In genomic region chr5:128537999-128538248, GRCh38 we compare ENCODE assay signal across 8 cellular contexts. TPM values are rescaled to one million over a fixed set of nuclear protein-coding genes. Genes with fewer than 3 reads are reported as not detected.
DNase-seq lines count a peak whose midpoint lies in the region; ATAC-seq, FAIRE-seq and TF ChIP-seq lines count a peak whose summit lies in the region.

TSS of gene FBN2 (minus strand) at chr5:128538245. CDS start at chr5:128537603, 642 bp downstream.

- H3K4me2 ChIP-seq in HepG2 (ENCODE audit: low read depth, low read length): peak within 1 kb of the TSS; percentile 57

- no peak for FAIRE-seq in HepG2 (lab: Jason Lieb, UNC)

- H3K9me3 Mint-ChIP-seq in stimulated activated naive CD8-positive, alpha-beta T cell treated with anti-CD3 and anti-CD28 coated beads, Interleukin-15, amount 100 ng/mL, for 72 hours: no peaks in the 10 kb centered on the region

- H3K4me3 Mint-ChIP-seq in stimulated activated naive CD8-positive, alpha-beta T cell treated with anti-CD3 and anti-CD28 coated beads, Interleukin-15, amount 100 ng/mL, for 72 hours: peak within 1 kb of the TSS; percentile 44 to 56

- no peak within 1 kb of the TSS for H3K9ac ChIP-seq in HepG2 (ENCODE audit: insufficient read depth, low read depth, low read length)

- TF ChIP-seq POLR2A in breast epithelium (IDR thresholded peaks at IDR 0.05): no peak
- TF ChIP-seq POLR2A in HepG2 (IDR thresholded peaks at IDR 0.05; ENCODE audit: insufficient read depth in 1 of 2, low read depth in 2 of 2, low read length in 2 of 2): no peak

- CTCF ChIA-PET in HepG2 (lab: Yijun Ruan, JAX; ENCODE audit: low intra/inter-chr PET ratio, low total read pairs): no interaction called here

- H3K9me3 ChIP-seq in HAP-1 (no peaks in the 10 kb centered on the region), breast epithelium (no peaks in the 10 kb centered on the region), HepG2 (ENCODE audit: low read length) (no peaks in the 10 kb centered on the region)

- H3K79me2 ChIP-seq in HepG2 (ENCODE audit: insufficient read depth, low read length): no peaks in the 10 kb centered on the region

- intact Hi-C loops in breast epithelium (cut with DNase I; ENCODE audit: low total_unique reads) (no loop called here), HepG2 (cut with micrococcal nuclease; ENCODE audit: unreplicated experiment) (no loop called here), left colon (cut with DNase I, micrococcal nuclease) (no loop called here)

- no peaks in the 10 kb centered on the region for H4K20me1 ChIP-seq in HepG2 (ENCODE audit: insufficient read depth, low read length)

- H3K27ac Mint-ChIP-seq in stimulated activated naive CD8-positive, alpha-beta T cell treated with anti-CD3 and anti-CD28 coated beads, Interleukin-15, amount 100 ng/mL, for 72 hours: no peak within 1 kb of the TSS

- no peak within 1 kb of the TSS for H2AFZ ChIP-seq in HepG2 (ENCODE audit: low read length)

- peaks cover 8% of the 10 kb centered on the region for H3K4me1 Mint-ChIP-seq in stimulated activated naive CD8-positive, alpha-beta T cell treated with anti-CD3 and anti-CD28 coated beads, Interleukin-15, amount 100 ng/mL, for 72 hours

- peaks cover 63% of the 10 kb centered on the region for H3K27me3 Mint-ChIP-seq in stimulated activated naive CD8-positive, alpha-beta T cell treated with anti-CD3 and anti-CD28 coated beads, Interleukin-15, amount 100 ng/mL, for 72 hours

- H3K27me3 ChIP-seq in HAP-1 (ENCODE audit: low read depth) (no peaks in the 10 kb centered on the region; the same call in 1 of the 2 replicates), breast epithelium (peaks cover 6 to 25% of the 10 kb centered on the region in 2 donors), HepG2 (ENCODE audit: control insufficient read depth in 1 of 2, insufficient read depth in 2 of 2, low read length in 2 of 2) (peaks cover 0 to 20% of the 10 kb centered on the region in 2 experiments; a peak in 3 of 5 replicates)

- TF ChIP-seq CTCF in breast epithelium (IDR thresholded peaks at IDR 0.05) (no peak), HepG2 (CRISPR knock-in tag; IDR thresholded peaks at IDR 0.05) (no peak)

- DNase-seq in HAP-1 (ENCODE audit: low spot score in 2 of 2) (no peak), breast epithelium (ENCODE audit: low spot score in 2 of 2) (no peak), HepG2 (ENCODE audit: low spot score) (no peak), middle frontal gyrus (ENCODE audit: extremely low spot score, low spot score) (no peak), NCI-H510A treated with DMSO at 0.1 percent for 48 hours (lab: John Stamatoyannopoulos, UW) (no peak), left colon (no peak)
- no peak for DNase-seq in stimulated activated naive CD8-positive, alpha-beta T cell treated with anti-CD3 and anti-CD28 coated beads, Interleukin-15, amount 100 ng/mL, for 72 hours
- DNase-seq in stimulated activated CD4-positive, alpha-beta T cell treated with anti-CD3 and anti-CD28 coated beads, Interleukin-1b, Interleukin-23, amount 100 ng/mL, for 48 hours: no peak

- POLR2A ChIA-PET in HepG2 (lab: Yijun Ruan, JAX): no interaction called here

- no peak within 1 kb of the TSS for H3K27ac ChIP-seq in breast epithelium
- H3K27ac ChIP-seq in HepG2 (ENCODE audit: extremely low read length, insufficient read depth, low read length): no peak within 1 kb of the TSS

- no peak for TF ChIP-seq RAD21 in HepG2 (CRISPR knock-in tag; IDR thresholded peaks at IDR 0.05)

- 79% methylated on average over 24 of the region's 26 CpGs for WGBS in HepG2 (ENCODE audit: low lambda C conversion rate)

- ATAC-seq in HepG2: no peak; the same call in 1 of the 3 replicates
- peak; percentile 18 for ATAC-seq in stimulated activated naive CD8-positive, alpha-beta T cell treated with anti-CD3 and anti-CD28 coated beads, Interleukin-15, amount 100 ng/mL, for 72 hours
- no peak for ATAC-seq in left colon

- H3K4me3 ChIP-seq in HAP-1: peak within 1 kb of the TSS; percentile 72
- H3K4me3 ChIP-seq in breast epithelium: peak within 1 kb of the TSS; percentile 42 to 71 (median 58)
- H3K4me3 ChIP-seq in HepG2 (replicated peaks in 1 of 3; ENCODE audit: insufficient read depth in 1 of 3, low read depth in 2 of 3, low read length in 3 of 3): peak within 1 kb of the TSS; percentile 7 to 48 (median 19); a peak in 2 of 6 replicates

- H3K4me1 ChIP-seq in HAP-1: peaks cover 22% of the 10 kb centered on the region
- peaks cover 0 to 6% of the 10 kb centered on the region in 2 donors for H3K4me1 ChIP-seq in breast epithelium
- no peaks in the 10 kb centered on the region for H3K4me1 ChIP-seq in HepG2 (ENCODE audit: insufficient read depth, low read length)

- TF ChIP-seq EP300 in HepG2 (IDR thresholded peaks at IDR 0.05; ENCODE audit: low read depth in 2 of 2, low read length in 2 of 2): no peak
- no peak for TF ChIP-seq EP300 in HepG2 (CRISPR knock-in tag; IDR thresholded peaks at IDR 0.05; ENCODE audit: borderline replicate concordance)

- BruUV-seq in HepG2 (replicated peaks; lab: Mats Ljungman, UMichigan): no TSS peak

- H3K36me3 ChIP-seq in HAP-1 (replicated peaks) (peaks cover 14% of the 10 kb centered on the region), breast epithelium (no peaks in the 10 kb centered on the region), HepG2 (replicated peaks in 1 of 2; ENCODE audit: control insufficient read depth in 1 of 2, insufficient read depth in 2 of 2, low read length in 2 of 2) (no peaks in the 10 kb centered on the region)

- in situ Hi-C loops in HAP-1 (cut with MboI; ENCODE audit: low sequenced_read_pairs) (no loop called here), HepG2 (cut with HindIII; ENCODE audit: extremely low pct_ligation_motif_present, low pct_unique_long_range_greater_than_20kb) (no loop called here)

TF ChIP-seq in HepG2, 621 proteins besides CTCF, POLR2A, EP300 and RAD21 (continues in another document):
- TF ChIP-seq MATR3 (CRISPR knock-in tag; IDR thresholded peaks at IDR 0.05) (no peak), ATF6 (CRISPR knock-in tag; conservative IDR thresholded peaks at IDR 0.05) (no peak), ZNF616 (CRISPR knock-in tag; IDR thresholded peaks at IDR 0.05; ENCODE audit: low read depth) (no peak), TMF1 (CRISPR knock-in tag; IDR thresholded peaks at IDR 0.05; ENCODE audit: low read depth) (no peak), SIX4 (CRISPR knock-in tag; IDR thresholded peaks at IDR 0.05) (no peak), PPARG (CRISPR knock-in tag; conservative IDR thresholded peaks at IDR 0.05) (no peak), ZNF484 (CRISPR knock-in tag; IDR thresholded peaks at IDR 0.05; ENCODE audit: borderline replicate concordance, low read depth) (no peak), ZNF317 (CRISPR knock-in tag; IDR thresholded peaks at IDR 0.05) (no peak), HOXA9 (CRISPR knock-in tag; IDR thresholded peaks at IDR 0.05; ENCODE audit: borderline replicate concordance) (no peak), KMT2A (CRISPR knock-in tag; IDR thresholded peaks at IDR 0.05) (no peak)
- TF ChIP-seq, protein P1, sequence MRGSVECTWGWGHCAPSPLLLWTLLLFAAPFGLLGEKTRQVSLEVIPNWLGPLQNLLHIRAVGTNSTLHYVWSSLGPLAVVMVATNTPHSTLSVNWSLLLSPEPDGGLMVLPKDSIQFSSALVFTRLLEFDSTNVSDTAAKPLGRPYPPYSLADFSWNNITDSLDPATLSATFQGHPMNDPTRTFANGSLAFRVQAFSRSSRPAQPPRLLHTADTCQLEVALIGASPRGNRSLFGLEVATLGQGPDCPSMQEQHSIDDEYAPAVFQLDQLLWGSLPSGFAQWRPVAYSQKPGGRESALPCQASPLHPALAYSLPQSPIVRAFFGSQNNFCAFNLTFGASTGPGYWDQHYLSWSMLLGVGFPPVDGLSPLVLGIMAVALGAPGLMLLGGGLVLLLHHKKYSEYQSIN (CRISPR knock-in tag; IDR thresholded peaks at IDR 0.05; ENCODE audit: borderline replicate concordance): no peak

RNA-seq across cellular contexts. Expression of gene FBN2, which starts in this region (rescaled TPM):
- total RNA-seq in breast epithelium (1 to 10 TPM in 2 of 3 donors, under 1 TPM in 1; 0.88 to 7.5 (median 1.8) TPM), HepG2 (2016; rRNA removed; fragmentation: Illumina TruSeq; extraction: Trizol) (not detected in 2 replicates), left colon (1 to 10 TPM; 1.9 to 2.0 TPM)
- not detected in 2 replicates for total RNA-seq in HepG2 (2016; cell fraction: cytosol; rRNA removed; fragmentation: Illumina TruSeq; extraction: Trizol; ENCODE audit: low read depth)
- not detected in 2 replicates for total RNA-seq in HepG2 (2016; cell fraction: insoluble cytoplasmic fraction; rRNA removed; fragmentation: Illumina TruSeq; extraction: Trizol)
- not detected in 2 replicates for total RNA-seq in HepG2 (2016; cell fraction: membrane; rRNA removed; fragmentation: Illumina TruSeq; extraction: Trizol)
- 0.09 TPM in 1 of 2 replicates, not detected in the other for total RNA-seq in HepG2 (2016; cell fraction: nucleus; rRNA removed; fragmentation: Illumina TruSeq; extraction: Trizol)
- under 0.01 TPM in 1 of 2 replicates, not detected in the other for polyA plus RNA-seq in HepG2 (2011; rRNA removed)
- not detected in 2 replicates for polyA plus RNA-seq in HepG2 (2011; cell fraction: cytosol; rRNA removed)
- polyA plus RNA-seq in HepG2 (2011; cell fraction: nucleus; rRNA removed): not detected in 2 replicates
- not detected in 2 replicates for polyA plus RNA-seq in HepG2 (2012)
- polyA plus RNA-seq in HepG2 (2016; cell fraction: cytosol; fragmentation: Illumina TruSeq; extraction: Trizol; ENCODE audit: low read depth): not detected in 2 replicates
- polyA plus RNA-seq in HepG2 (2016; cell fraction: insoluble cytoplasmic fraction; fragmentation: Illumina TruSeq; extraction: Trizol; ENCODE audit: low read depth): not detected in 2 replicates
- not detected in 2 replicates for polyA plus RNA-seq in HepG2 (2016; cell fraction: membrane; fragmentation: Illumina TruSeq; extraction: Trizol; ENCODE audit: low read depth)
- not detected in 2 replicates for polyA plus RNA-seq in HepG2 (2016; cell fraction: nucleus; fragmentation: Illumina TruSeq; extraction: Trizol; ENCODE audit: insufficient read depth, low read depth)
- polyA minus RNA-seq in HepG2 (2011; rRNA and poly(A)+ RNA removed; ENCODE audit: low replicate concordance): 0.04 and 42.7 TPM in 2 replicates
- polyA minus RNA-seq in HepG2 (2011; cell fraction: cytosol; rRNA and poly(A)+ RNA removed): not detected in 2 replicates
- under 0.01 TPM in 1 of 2 replicates, not detected in the other for polyA minus RNA-seq in HepG2 (2011; cell fraction: nucleus; rRNA and poly(A)+ RNA removed)

Comparison
In these comparisons a context has a peak if more than half of its experiments do, and no peak if none do; other contexts are left out.
1. H3K4me3 ChIP-seq: peak in every context shown above with its lines; median percentile 72 in HAP-1; 58 in breast epithelium; 19 in HepG2.